In the genomic region with DNA sequence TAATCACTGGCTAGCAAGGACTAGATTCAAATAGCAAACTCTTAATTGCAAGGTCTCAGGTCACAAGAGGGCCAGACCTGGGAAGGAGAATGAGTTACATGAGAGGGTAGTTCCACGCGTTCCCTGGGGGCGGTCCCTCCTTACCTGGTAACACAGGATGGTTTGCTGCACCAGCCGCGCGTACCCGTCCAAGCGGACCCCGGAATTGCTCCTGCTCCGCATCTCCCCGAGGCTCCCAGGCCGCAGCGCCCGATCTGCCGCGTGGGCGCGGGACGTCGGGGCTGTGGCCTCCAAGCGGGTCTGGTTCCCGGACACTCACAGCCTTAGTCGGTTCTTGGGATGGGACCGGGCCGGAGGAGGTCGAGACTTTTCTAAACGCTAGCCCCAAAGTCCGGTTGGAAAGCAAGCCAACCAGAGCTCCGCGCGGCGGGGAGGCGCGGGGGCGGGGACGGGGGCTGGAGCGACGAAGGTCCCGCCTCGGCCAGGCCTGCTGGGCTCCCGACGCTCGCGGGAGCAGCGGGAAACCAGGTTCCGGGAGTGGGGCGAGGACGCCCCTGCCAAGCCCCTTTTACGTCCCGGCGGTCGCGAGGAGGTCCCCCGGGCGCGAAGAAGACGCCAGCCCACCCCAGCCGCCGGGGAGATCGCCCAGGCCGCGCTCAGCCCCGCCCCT, we compare ENCODE assay signal across 8 cellular contexts. TPM values are rescaled to one million over a fixed set of nuclear protein-coding genes. Genes with fewer than 3 reads are reported as not detected.
DNase-seq lines count a peak whose midpoint lies in the region; ATAC-seq and TF ChIP-seq lines count a peak whose summit lies in the region.

PHKA2 (minus strand) TSS at position 404 of the 670 bp plus-strand sequence; CDS start at position 222, 182 bp downstream.

- peak within 1 kb of the TSS; percentile 88 for H3K4me3 Mint-ChIP-seq in T-helper 2 cell treated with Interferon-gamma antibody and Interleukin-4, amounts not matched to agents 5 μg/mL and 100 μg/mL, for 36 hours

- H3K4me3 ChIP-seq in choroid plexus epithelial cell (ENCODE audit: low read depth, low read length): peak within 1 kb of the TSS; percentile 69

- ATAC-seq in GM19467 (IDR thresholded peaks at IDR 0.05; ENCODE audit: unreplicated experiment): peak; percentile 44
- ATAC-seq in HG03571 (IDR thresholded peaks at IDR 0.05; ENCODE audit: unreplicated experiment): peak; percentile 46
- peak; percentile 76 for ATAC-seq in left lobe of liver

- no peak for TF ChIP-seq CTCF in choroid plexus epithelial cell (conservative IDR thresholded peaks at IDR 0.05; ENCODE audit: low read depth, low read length)

- H3K4me1 Mint-ChIP-seq in T-helper 2 cell treated with Interferon-gamma antibody and Interleukin-4, amounts not matched to agents 5 μg/mL and 100 μg/mL, for 36 hours (ENCODE audit: low read depth): peaks cover 9% of the 10 kb centered on the region

- H3K36me3 Mint-ChIP-seq in T-helper 2 cell treated with Interferon-gamma antibody and Interleukin-4, amounts not matched to agents 5 μg/mL and 100 μg/mL, for 36 hours (ENCODE audit: low read depth): no peaks in the 10 kb centered on the region

- H3K9me3 Mint-ChIP-seq in T-helper 2 cell treated with Interferon-gamma antibody and Interleukin-4, amounts not matched to agents 5 μg/mL and 100 μg/mL, for 36 hours: no peaks in the 10 kb centered on the region

- no peaks in the 10 kb centered on the region for H3K27me3 Mint-ChIP-seq in T-helper 2 cell treated with Interferon-gamma antibody and Interleukin-4, amounts not matched to agents 5 μg/mL and 100 μg/mL, for 36 hours (ENCODE audit: low read depth)

- DNase-seq in DMS53 (lab: John Stamatoyannopoulos, UW) (peak; percentile 83), choroid plexus epithelial cell (ENCODE audit: low read depth) (no peak), left lobe of liver (ENCODE audit: low spot score) (peak; percentile 82), NCI-H524 treated with DMSO at 0.1 percent for 48 hours (lab: John Stamatoyannopoulos, UW) (no peak)
- DNase-seq in T-helper 2 cell treated with Interferon-gamma antibody and Interleukin-4, amounts not matched to agents 5 μg/mL and 100 μg/mL, for 36 hours (ENCODE audit: low spot score): no peak
- peak; percentile 48 to 62 for DNase-seq in stimulated activated CD4-positive, alpha-beta T cell treated with anti-CD3 and anti-CD28 coated beads, Interleukin-2, amount 100 ng/mL, for 24 hours

- peak within 1 kb of the TSS; percentile 85 for H3K27ac Mint-ChIP-seq in T-helper 2 cell treated with Interferon-gamma antibody and Interleukin-4, amounts not matched to agents 5 μg/mL and 100 μg/mL, for 36 hours

RNA-seq across cellular contexts. Expression of gene PHKA2, which starts in this region (rescaled TPM):
- total RNA-seq in left lobe of liver: 67.1 TPM

Comparison
In these comparisons a context has a peak if more than half of its experiments do, and no peak if none do; other contexts are left out.
1. DNase-seq: peak in DMS53 (single experiment), left lobe of liver (single experiment) and stimulated activated CD4-positive, alpha-beta T cell treated with anti-CD3 and anti-CD28 coated beads, Interleukin-2, amount 100 ng/mL, for 24 hours (2 of 2); none in T-helper 2 cell treated with Interferon-gamma antibody and Interleukin-4, amounts not matched to agents 5 μg/mL and 100 μg/mL, for 36 hours (single experiment), choroid plexus epithelial cell (single experiment) and NCI-H524 treated with DMSO at 0.1 percent for 48 hours (single experiment).
2. Peak in every context shown above with its lines, with median percentiles within 50 percentile points of each other: ATAC-seq.